In genomic region chr3:50238549-50239026, GRCh38 we compare ENCODE assay signal across 8 cellular contexts. TPM values are rescaled to one million over a fixed set of nuclear protein-coding genes. Genes with fewer than 3 reads are reported as not detected.
A peak's percentile ranks its signal among the peaks of the same experiment; 100 is the strongest.
DNase-seq lines count a peak whose midpoint lies in the region; ATAC-seq and TF ChIP-seq lines count a peak whose summit lies in the region.

No MANE protein-coding gene starts in this region.

- H3K4me3 Mint-ChIP-seq in HFFc6: peak overlapping the region; percentile 96

- H2AFZ ChIP-seq in ACC112 (ENCODE audit: low read length, unreplicated experiment): no peak overlapping the region

- H3K4me3 ChIP-seq in ACC112 (ENCODE audit: low read depth, low read length) (peak overlapping the region; percentile 91), right cardiac atrium (ENCODE audit: low read length) (peak overlapping the region; percentile 81)

- 7 to 22% (median 14%) methylated on average over 7 of the region's 7 CpGs for WGBS in adipose tissue, 3 donors
- 17% methylated on average over 7 of the region's 7 CpGs for WGBS in right cardiac atrium

- H3K9me3 Mint-ChIP-seq in HFFc6: no peaks in the 10 kb centered on the region

- peaks cover 3% of the 10 kb centered on the region; the same call in 1 of the 2 replicates for H3K36me3 ChIP-seq in ACC112 (ENCODE audit: insufficient read depth, low read length)

- H3K4me1 ChIP-seq in ACC112 (ENCODE audit: control insufficient read depth, insufficient read depth, low read length, unreplicated experiment): peaks cover 48% of the 10 kb centered on the region
- H3K4me1 ChIP-seq in right cardiac atrium (ENCODE audit: control insufficient read depth, insufficient read depth, low read length): peaks cover 25% of the 10 kb centered on the region

- peak overlapping the region; percentile 72 for H3K27ac ChIP-seq in ACC112 (ENCODE audit: low read depth, low read length)
- peak overlapping the region; percentile 63 for H3K27ac ChIP-seq in adipose tissue (ENCODE audit: low read depth, low read length)
- H3K27ac ChIP-seq in right cardiac atrium (ENCODE audit: low read length): peak overlapping the region; percentile 91

- H3K4me1 Mint-ChIP-seq in HFFc6 (ENCODE audit: low read depth): peaks cover 53% of the 10 kb centered on the region

- ATAC-seq in right cardiac atrium: peak; percentile 31 to 44
- ATAC-seq in sciatic nerve: peak; percentile 5
- ATAC-seq in HG02973 (IDR thresholded peaks at IDR 0.05; ENCODE audit: unreplicated experiment): no peak
- no peak for ATAC-seq in HG02885 (IDR thresholded peaks at IDR 0.05; ENCODE audit: poor library complexity, unreplicated experiment)

- TF ChIP-seq CTCF in HFFc6 (IDR thresholded peaks at IDR 0.05): peak; percentile 51

- intact Hi-C loops in right cardiac atrium (cut with DNase I): no loop called here
- intact Hi-C loops in sciatic nerve (cut with DNase I): no loop called here

- peaks cover 2% of the 10 kb centered on the region for H3K27me3 Mint-ChIP-seq in HFFc6 (ENCODE audit: insufficient read depth)

- DNase-seq in HFFc6 (no peak), right cardiac atrium (peak; percentile 90 to 94 (median 94)), sciatic nerve (ENCODE audit: low spot score) (peak; percentile 87), Kasumi-1 (lab: John Stamatoyannopoulos, UW) (no peak)

- no peaks in the 10 kb centered on the region for H3K9me3 ChIP-seq in right cardiac atrium (ENCODE audit: control insufficient read depth, low read length)

- H3K79me2 ChIP-seq in ACC112 (ENCODE audit: control insufficient read depth, insufficient read depth, low read length, unreplicated experiment): peaks cover 75% of the 10 kb centered on the region

- peak overlapping the region; percentile 92 for H3K27ac Mint-ChIP-seq in HFFc6

- H3K36me3 Mint-ChIP-seq in HFFc6 (ENCODE audit: low read depth): peaks cover 12% of the 10 kb centered on the region

- H3K27me3 ChIP-seq in ACC112 (ENCODE audit: insufficient read depth, low read length) (no peaks in the 10 kb centered on the region), right cardiac atrium (ENCODE audit: control insufficient read depth, insufficient read depth) (no peaks in the 10 kb centered on the region)

RNA-seq across cellular contexts. Expression of gene GNAI2, which starts 2.6 kb away (rescaled TPM):
- 100 to 1,000 TPM; 532 to 617 (median 582) TPM for total RNA-seq in HFFc6 (2021; fragmentation: NEBNext Ultra II Directional; extraction: Animal tissue kit (Norgen Biotek cat#: 25700))
- polyA plus RNA-seq in adipose tissue (100 to 1,000 TPM in 2 of 3 donors, 10 to 100 TPM in 1; 53.4 to 242 (median 211) TPM), right cardiac atrium (122 TPM)
- total RNA-seq in right cardiac atrium (100 to 1,000 TPM; 129 to 149 (median 148) TPM), sciatic nerve (313 TPM)

RNA-seq across cellular contexts. Expression of gene SEMA3B, which starts 30.4 kb away (rescaled TPM):
- total RNA-seq in HFFc6 (2021; fragmentation: NEBNext Ultra II Directional; extraction: Animal tissue kit (Norgen Biotek cat#: 25700)): 10 to 100 TPM; 14.5 to 26.6 (median 24.7) TPM
- 10 to 100 TPM; 17.9 to 29.2 (median 21.1) TPM for polyA plus RNA-seq in adipose tissue
- 10 to 100 TPM; 19.2 to 33.9 (median 29.3) TPM for total RNA-seq in right cardiac atrium
- polyA plus RNA-seq in right cardiac atrium: 35.7 TPM
- 390 TPM for total RNA-seq in sciatic nerve

RNA-seq across cellular contexts. Expression of gene SLC38A3, which starts 33.5 kb away (rescaled TPM):
- total RNA-seq in HFFc6 (2021; fragmentation: NEBNext Ultra II Directional; extraction: Animal tissue kit (Norgen Biotek cat#: 25700)): under 1 TPM in 2 of 6 experiments, not detected in 4; 0.16 to 0.24 TPM
- polyA plus RNA-seq in adipose tissue (10 to 100 TPM in 1 of 3 donors, under 1 TPM in 1, not detected in 1; 0.34 to 22.0 TPM), right cardiac atrium (5.4 TPM)
- total RNA-seq in right cardiac atrium (10 to 100 TPM in 1 of 4 donors, 1 to 10 TPM in 3; 5.0 to 10.4 (median 8.9) TPM), sciatic nerve (2.5 TPM)

RNA-seq across cellular contexts. Expression of gene LSMEM2, which starts 40.3 kb away (rescaled TPM):
- total RNA-seq in HFFc6 (2021; fragmentation: NEBNext Ultra II Directional; extraction: Animal tissue kit (Norgen Biotek cat#: 25700)): under 1 TPM in 2 of 6 experiments, not detected in 4; 0.11 to 0.13 TPM
- polyA plus RNA-seq in adipose tissue (under 1 TPM in 2 of 3 donors, not detected in 1; 0.15 TPM), right cardiac atrium (14.6 TPM)
- total RNA-seq in right cardiac atrium (10 to 100 TPM in 2 of 4 donors, 1 to 10 TPM in 2; 1.4 to 15.7 (median 8.0) TPM), sciatic nerve (2.0 TPM)

RNA-seq across cellular contexts. Expression of gene GNAT1, which starts 47.2 kb away (rescaled TPM):
- total RNA-seq in HFFc6 (2021; fragmentation: NEBNext Ultra II Directional; extraction: Animal tissue kit (Norgen Biotek cat#: 25700)): not detected
- polyA plus RNA-seq in adipose tissue (under 1 TPM in 1 of 3 donors, not detected in 2; 0.13 TPM), right cardiac atrium (not detected)
- total RNA-seq in right cardiac atrium (not detected), sciatic nerve (not detected)

Comparison
In these comparisons a context has a peak if more than half of its experiments do, and no peak if none do; other contexts are left out.
1. DNase-seq: peak in right cardiac atrium (3 of 3) and sciatic nerve (single experiment); none in HFFc6 (single experiment) and Kasumi-1 (0 of 2).
2. ATAC-seq: peak in right cardiac atrium (2 of 2) and sciatic nerve (single experiment); none in HG02973 (single experiment) and HG02885 (single experiment).
3. RNA of gene SEMA3B, which starts 30.4 kb away (total RNA-seq): 390 TPM in sciatic nerve (single experiment); 19.2 to 33.9 TPM in right cardiac atrium and 14.5 to 26.6 TPM in HFFc6; every median in the first group is over 10 times any median in the second.
4. Peak in every context shown above with its lines, with median percentiles within 50 percentile points of each other: H3K27ac ChIP-seq.